In genomic region chr15:85649372-85649771, GRCh38 we compare ENCODE assay signal across 8 cellular contexts.
DNase-seq lines count a peak whose midpoint lies in the region; ATAC-seq and TF ChIP-seq lines count a peak whose summit lies in the region.
"Had no signal": no experiment of that assay in that cellular context is flagged by ENCODE, and none has a peak within 500 bp of the region (broad histone marks: within the 10 kb centered on the region; RNA-seq: fewer than 3 reads in every experiment).

No MANE protein-coding gene starts in this region.

- no peak for ATAC-seq in naive thymus-derived CD8-positive, alpha-beta T cell

- no peaks in the 10 kb centered on the region for H3K9me3 Mint-ChIP-seq in naive thymus-derived CD8-positive, alpha-beta T cell

- DNase-seq in HFF-Myc (ENCODE audit: extremely low read depth, low read depth): peak; percentile 62
- DNase-seq in SHP77 treated with DMSO at 0.1 percent for 48 hours (lab: John Stamatoyannopoulos, UW): peak; percentile 1
- no peak for DNase-seq in colonic mucosa
- DNase-seq in naive thymus-derived CD8-positive, alpha-beta T cell: no peak
- no peak for DNase-seq in DMS153 treated with DMSO at 0.1 percent for 48 hours (lab: John Stamatoyannopoulos, UW; ENCODE audit: unreplicated experiment)
- DNase-seq in NCI-H146 treated with DMSO at 0.1 percent for 48 hours (lab: John Stamatoyannopoulos, UW; ENCODE audit: unreplicated experiment): no peak
- no peak for DNase-seq in NCI-H526 (lab: John Stamatoyannopoulos, UW)

- no peaks in the 10 kb centered on the region for H3K4me1 ChIP-seq in colonic mucosa

- peaks cover 22 to 38% (median 36%) of the 10 kb centered on the region in 4 donors for H3K4me1 Mint-ChIP-seq in naive thymus-derived CD8-positive, alpha-beta T cell

- H3K27ac ChIP-seq in colonic mucosa: peak overlapping the region; percentile 8

- H3K9ac ChIP-seq in colonic mucosa (ENCODE audit: low read depth in 2 of 2, low read length in 2 of 2): no peak overlapping the region

- POLR2A ChIA-PET in naive thymus-derived CD8-positive, alpha-beta T cell (lab: Charles Lee): no interaction called here

- intact Hi-C loops in colonic mucosa (cut with DNase I): no loop called here

- peak overlapping the region in 1 of 10 donors; percentile 20 for H3K4me3 Mint-ChIP-seq in naive thymus-derived CD8-positive, alpha-beta T cell

- no peaks in the 10 kb centered on the region for H3K27me3 Mint-ChIP-seq in naive thymus-derived CD8-positive, alpha-beta T cell

- TF ChIP-seq CTCF in HFF-Myc (IDR thresholded peaks at IDR 0.05; ENCODE audit: low read depth, low read length, missing control alignments) (no peak), colonic mucosa (IDR thresholded peaks at IDR 0.05) (no peak)

- H3K4me3 ChIP-seq in HFF-Myc (replicated peaks; ENCODE audit: low read depth, low read length): no peak overlapping the region
- H3K4me3 ChIP-seq in colonic mucosa: no peak overlapping the region
- H3K4me3 ChIP-seq: skin epidermis had no signal

- peaks cover 4% of the 10 kb centered on the region for H3K36me3 ChIP-seq in colonic mucosa

- no peaks in the 10 kb centered on the region for H3K9me3 ChIP-seq in colonic mucosa

- H3K27me3 ChIP-seq in colonic mucosa: no peaks in the 10 kb centered on the region

- H3K36me3 Mint-ChIP-seq in naive thymus-derived CD8-positive, alpha-beta T cell: peaks cover 8 to 50% (median 12%) of the 10 kb centered on the region in 3 donors

- H3K27ac Mint-ChIP-seq in naive thymus-derived CD8-positive, alpha-beta T cell: peak overlapping the region in 7 of 10 donors; percentile 13 to 72 (median 57)

Comparison
In these comparisons a context has a peak if more than half of its experiments do, and no peak if none do; other contexts are left out.
1. DNase-seq: peak in HFF-Myc (single experiment) and SHP77 treated with DMSO at 0.1 percent for 48 hours (single experiment); none in colonic mucosa (single experiment), naive thymus-derived CD8-positive, alpha-beta T cell (0 of 10), DMS153 treated with DMSO at 0.1 percent for 48 hours (single experiment), NCI-H146 treated with DMSO at 0.1 percent for 48 hours (single experiment) and NCI-H526 (0 of 2).